ENCODE assay signal across 8 cellular contexts in the genomic region with DNA sequence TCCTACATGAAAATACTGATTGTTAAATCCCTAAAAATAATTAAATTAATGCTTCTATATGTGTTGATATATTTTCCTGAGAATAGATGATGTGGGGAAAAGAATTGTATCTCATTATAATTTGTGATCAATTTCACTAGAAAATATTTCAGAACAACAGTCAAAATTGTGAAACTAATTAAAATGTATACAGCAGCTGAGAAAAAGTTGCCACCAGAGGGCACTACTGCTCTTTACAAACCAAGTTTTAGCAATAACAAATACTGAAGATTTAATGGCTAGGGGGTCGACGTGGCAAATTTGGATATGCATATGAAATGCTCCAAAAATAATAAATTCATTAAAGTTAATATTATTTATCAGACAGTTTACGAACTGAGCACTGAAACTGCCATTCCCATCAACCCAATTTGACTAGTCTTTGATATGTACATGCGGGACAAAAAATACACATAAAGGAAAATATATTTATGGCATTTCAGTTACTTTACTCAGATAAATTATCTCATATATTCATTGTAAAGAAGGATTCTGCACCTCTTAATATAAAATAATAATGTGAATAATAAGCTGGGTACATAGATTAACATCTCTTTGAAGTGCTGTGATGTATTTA.
DNase-seq lines count a peak whose midpoint lies in the region; ATAC-seq lines count a peak whose summit lies in the region.

No MANE protein-coding gene starts in this region.

- no peak for ATAC-seq in GM18517 (IDR thresholded peaks at IDR 0.05; ENCODE audit: unreplicated experiment)
- no peak for ATAC-seq in HG02981 (IDR thresholded peaks at IDR 0.05; ENCODE audit: unreplicated experiment)

- peak; percentile 49 for DNase-seq in DMS153 treated with DMSO at 0.1 percent for 48 hours (lab: John Stamatoyannopoulos, UW; ENCODE audit: unreplicated experiment)
- peak; percentile 2 for DNase-seq in HK-2 (ENCODE audit: unreplicated experiment)
- DNase-seq in RKO (ENCODE audit: low spot score): peak; percentile 62
- DNase-seq in dermis blood vessel endothelial cell: peak; percentile 53
- peak; percentile 14 for DNase-seq in mucosa of gallbladder (ENCODE audit: low spot score)
- DNase-seq in cerebellar nuclear complex (lab: John Stamatoyannopoulos, UW): no peak

Comparison
In these comparisons a context has a peak if more than half of its experiments do, and no peak if none do; other contexts are left out.
1. DNase-seq: peak in DMS153 treated with DMSO at 0.1 percent for 48 hours (single experiment), HK-2 (single experiment), RKO (single experiment), dermis blood vessel endothelial cell (single experiment) and mucosa of gallbladder (single experiment); none in cerebellar nuclear complex (0 of 2).